Comparison of ENCODE assay signal across 18 cellular contexts in the genomic region with DNA sequence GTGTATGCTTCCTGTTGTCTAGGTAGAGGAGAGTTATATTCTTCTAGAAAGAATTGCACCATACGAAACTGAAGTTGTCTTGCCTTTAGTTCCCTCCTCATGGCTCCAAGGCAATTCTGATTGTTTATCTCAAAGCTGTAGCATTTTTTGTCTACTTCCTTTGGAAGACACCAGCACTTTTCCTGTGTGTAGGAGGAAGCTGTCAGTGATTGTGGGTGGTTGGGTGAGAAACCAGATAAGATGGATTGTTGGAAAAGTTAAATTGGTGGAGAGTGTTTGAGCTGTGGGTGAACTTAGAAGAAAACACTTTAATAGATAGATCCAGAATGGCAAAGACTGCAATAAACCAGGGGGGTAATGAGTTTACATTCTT. TPM values are rescaled to one million over a fixed set of nuclear protein-coding genes. Genes with fewer than 3 reads are reported as not detected.
DNase-seq lines count a peak whose midpoint lies in the region; ATAC-seq and TF ChIP-seq lines count a peak whose summit lies in the region.
"Had no signal": no experiment of that assay in that cellular context is flagged by ENCODE, and none has a peak within 500 bp of the region (broad histone marks: within the 10 kb centered on the region; RNA-seq: fewer than 3 reads in every experiment).

No MANE protein-coding gene starts in this region.

- H3K4me3 ChIP-seq in psoas muscle, result no peak overlapping the region

- intact Hi-C loops in activated T-helper 1 cell treated with anti-CD3 and anti-CD28 coated beads, Interleukin-12 subunit alpha, Interleukin-12 subunit beta, Interleukin-2, Interleukin-4 antibody, amounts not matched to agents 30 ng/mL and 10 ng/mL and 1 ng/mL, durations not matched to agents 14 hours and 24 hours and 36 hours (cut with micrococcal nuclease), result no loop called here
- intact Hi-C loops in psoas muscle (cut with DNase I), result no loop called here

- H3K27me3 ChIP-seq in psoas muscle (ENCODE audit: insufficient read depth in 3 of 3, low read length in 2 of 3), result no peaks in the 10 kb centered on the region
- H3K27me3 ChIP-seq: BE2C had no signal

- no peak for ATAC-seq in activated naive CD8-positive, alpha-beta T cell treated with anti-CD3 and anti-CD28 coated beads, Interleukin-2, amount 10 ng/mL, durations not matched to agents 7 days and 5 days (ENCODE audit: low read depth)
- no peak for ATAC-seq in activated naive CD8-positive, alpha-beta T cell treated with anti-CD3 and anti-CD28 coated beads, Interleukin-2, amount 50 U/mL, for 24 hours
- ATAC-seq in psoas muscle (no peak), HG02970 (IDR thresholded peaks at IDR 0.05; ENCODE audit: low FRiP score, unreplicated experiment) (no peak)

- POLR2A ChIA-PET in activated naive CD8-positive, alpha-beta T cell treated with anti-CD3 and anti-CD28 coated beads, Interleukin-2, amount 10 ng/mL, durations not matched to agents 7 days and 5 days (lab: Charles Lee), result no interaction called here

- DNase-seq in activated naive CD8-positive, alpha-beta T cell treated with anti-CD3 and anti-CD28 coated beads, Interleukin-2, amount 10 ng/mL, durations not matched to agents 7 days and 5 days, result no peak
- DNase-seq in activated naive CD8-positive, alpha-beta T cell treated with anti-CD3 and anti-CD28 coated beads, Interleukin-2, amount 50 U/mL, for 24 hours, result no peak
- no peak for DNase-seq in activated T-helper 1 cell treated with anti-CD3 and anti-CD28 coated beads, Interleukin-12 subunit alpha, Interleukin-12 subunit beta, Interleukin-2, Interleukin-4 antibody, amounts not matched to agents 30 ng/mL and 10 ng/mL and 1 ng/mL, durations not matched to agents 14 hours and 24 hours and 36 hours (ENCODE audit: low spot score)
- no peak for DNase-seq in mesothelial cell of epicardium (ENCODE audit: low spot score in 2 of 2, unreplicated experiment in 2 of 2)
- DNase-seq in psoas muscle, result no peak
- no peak for DNase-seq in type B pancreatic cell (ENCODE audit: extremely low spot score, unreplicated experiment)
- DNase-seq: BE2C, EL, GF-D8, IMR-90, NCI-H1417 treated with DMSO at 0.1 percent for 48 hours, NCI-H187, NCI-H446 treated with DMSO at 0.1 percent for 48 hours, NCI-H526 treated with DMSO at 0.1 percent for 48 hours, RPMI8226, SHP77 had no signal

- no peak overlapping the region for H3K4me3 Mint-ChIP-seq in activated naive CD8-positive, alpha-beta T cell treated with anti-CD3 and anti-CD28 coated beads, Interleukin-2, amount 10 ng/mL, durations not matched to agents 7 days and 5 days
- H3K4me3 Mint-ChIP-seq in activated naive CD8-positive, alpha-beta T cell treated with anti-CD3 and anti-CD28 coated beads, Interleukin-2, amount 50 U/mL, for 24 hours, result no peak overlapping the region
- H3K4me3 Mint-ChIP-seq in activated T-helper 1 cell treated with anti-CD3 and anti-CD28 coated beads, Interleukin-12 subunit alpha, Interleukin-12 subunit beta, Interleukin-2, Interleukin-4 antibody, amounts not matched to agents 30 ng/mL and 10 ng/mL and 1 ng/mL, durations not matched to agents 14 hours and 24 hours and 36 hours, result no peak overlapping the region
- no peak overlapping the region for H3K4me3 Mint-ChIP-seq in mesothelial cell of epicardium
- no peak overlapping the region for H3K4me3 Mint-ChIP-seq in type B pancreatic cell

- no peaks in the 10 kb centered on the region for H3K9me3 ChIP-seq in psoas muscle
- H3K9me3 ChIP-seq: BE2C had no signal

- H3K27me3 Mint-ChIP-seq in activated naive CD8-positive, alpha-beta T cell treated with anti-CD3 and anti-CD28 coated beads, Interleukin-2, amount 10 ng/mL, durations not matched to agents 7 days and 5 days, result no peaks in the 10 kb centered on the region
- H3K27me3 Mint-ChIP-seq in activated naive CD8-positive, alpha-beta T cell treated with anti-CD3 and anti-CD28 coated beads, Interleukin-2, amount 50 U/mL, for 24 hours, result peaks cover 3% of the 10 kb centered on the region
- H3K27me3 Mint-ChIP-seq in activated T-helper 1 cell treated with anti-CD3 and anti-CD28 coated beads, Interleukin-12 subunit alpha, Interleukin-12 subunit beta, Interleukin-2, Interleukin-4 antibody, amounts not matched to agents 30 ng/mL and 10 ng/mL and 1 ng/mL, durations not matched to agents 14 hours and 24 hours and 36 hours (ENCODE audit: insufficient read depth), result no peaks in the 10 kb centered on the region
- H3K27me3 Mint-ChIP-seq in mesothelial cell of epicardium (ENCODE audit: low read depth), result no peaks in the 10 kb centered on the region
- no peaks in the 10 kb centered on the region for H3K27me3 Mint-ChIP-seq in type B pancreatic cell

- H3K9me3 Mint-ChIP-seq in activated naive CD8-positive, alpha-beta T cell treated with anti-CD3 and anti-CD28 coated beads, Interleukin-2, amount 10 ng/mL, durations not matched to agents 7 days and 5 days, result peaks cover 3% of the 10 kb centered on the region
- no peaks in the 10 kb centered on the region for H3K9me3 Mint-ChIP-seq in activated naive CD8-positive, alpha-beta T cell treated with anti-CD3 and anti-CD28 coated beads, Interleukin-2, amount 50 U/mL, for 24 hours
- peaks cover 3% of the 10 kb centered on the region for H3K9me3 Mint-ChIP-seq in activated T-helper 1 cell treated with anti-CD3 and anti-CD28 coated beads, Interleukin-12 subunit alpha, Interleukin-12 subunit beta, Interleukin-2, Interleukin-4 antibody, amounts not matched to agents 30 ng/mL and 10 ng/mL and 1 ng/mL, durations not matched to agents 14 hours and 24 hours and 36 hours
- H3K9me3 Mint-ChIP-seq in mesothelial cell of epicardium (no peaks in the 10 kb centered on the region), type B pancreatic cell (no peaks in the 10 kb centered on the region)

- 73 to 80% (median 78%) methylated on average over 1 of the region's 1 CpG for WGBS in psoas muscle, 3 donors

- H3K27ac ChIP-seq in psoas muscle, result no peak overlapping the region
- H3K27ac ChIP-seq: KMS-11 had no signal

- TF ChIP-seq CTCF in mesothelial cell of epicardium (IDR thresholded peaks at IDR 0.05; ENCODE audit: unreplicated experiment), result no peak
- TF ChIP-seq CTCF in psoas muscle (IDR thresholded peaks at IDR 0.05), result no peak
- no peak for TF ChIP-seq CTCF in type B pancreatic cell (conservative IDR thresholded peaks at IDR 0.05)

- peaks cover 6% of the 10 kb centered on the region for H3K36me3 Mint-ChIP-seq in activated naive CD8-positive, alpha-beta T cell treated with anti-CD3 and anti-CD28 coated beads, Interleukin-2, amount 10 ng/mL, durations not matched to agents 7 days and 5 days
- no peaks in the 10 kb centered on the region for H3K36me3 Mint-ChIP-seq in activated naive CD8-positive, alpha-beta T cell treated with anti-CD3 and anti-CD28 coated beads, Interleukin-2, amount 50 U/mL, for 24 hours (ENCODE audit: low read depth)
- peaks cover 11% of the 10 kb centered on the region for H3K36me3 Mint-ChIP-seq in activated T-helper 1 cell treated with anti-CD3 and anti-CD28 coated beads, Interleukin-12 subunit alpha, Interleukin-12 subunit beta, Interleukin-2, Interleukin-4 antibody, amounts not matched to agents 30 ng/mL and 10 ng/mL and 1 ng/mL, durations not matched to agents 14 hours and 24 hours and 36 hours (ENCODE audit: low read depth)
- H3K36me3 Mint-ChIP-seq in mesothelial cell of epicardium (no peaks in the 10 kb centered on the region), type B pancreatic cell (no peaks in the 10 kb centered on the region)

- H3K36me3 ChIP-seq in psoas muscle (ENCODE audit: insufficient read depth in 1 of 2, low read depth in 1 of 2), result no peaks in the 10 kb centered on the region
- H3K36me3 ChIP-seq: BE2C had no signal

- peak overlapping the region; percentile 14 for H3K27ac Mint-ChIP-seq in activated naive CD8-positive, alpha-beta T cell treated with anti-CD3 and anti-CD28 coated beads, Interleukin-2, amount 10 ng/mL, durations not matched to agents 7 days and 5 days
- H3K27ac Mint-ChIP-seq in activated naive CD8-positive, alpha-beta T cell treated with anti-CD3 and anti-CD28 coated beads, Interleukin-2, amount 50 U/mL, for 24 hours, result no peak overlapping the region
- H3K27ac Mint-ChIP-seq in activated T-helper 1 cell treated with anti-CD3 and anti-CD28 coated beads, Interleukin-12 subunit alpha, Interleukin-12 subunit beta, Interleukin-2, Interleukin-4 antibody, amounts not matched to agents 30 ng/mL and 10 ng/mL and 1 ng/mL, durations not matched to agents 14 hours and 24 hours and 36 hours, result peak overlapping the region; percentile 24
- H3K27ac Mint-ChIP-seq in mesothelial cell of epicardium, result peak overlapping the region; percentile 39
- H3K27ac Mint-ChIP-seq in type B pancreatic cell, result no peak overlapping the region

- peaks cover 6% of the 10 kb centered on the region for H3K4me1 ChIP-seq in psoas muscle
- H3K4me1 ChIP-seq: BE2C had no signal

- peaks cover 33% of the 10 kb centered on the region for H3K4me1 Mint-ChIP-seq in activated naive CD8-positive, alpha-beta T cell treated with anti-CD3 and anti-CD28 coated beads, Interleukin-2, amount 10 ng/mL, durations not matched to agents 7 days and 5 days
- H3K4me1 Mint-ChIP-seq in activated naive CD8-positive, alpha-beta T cell treated with anti-CD3 and anti-CD28 coated beads, Interleukin-2, amount 50 U/mL, for 24 hours, result peaks cover 14% of the 10 kb centered on the region
- H3K4me1 Mint-ChIP-seq in activated T-helper 1 cell treated with anti-CD3 and anti-CD28 coated beads, Interleukin-12 subunit alpha, Interleukin-12 subunit beta, Interleukin-2, Interleukin-4 antibody, amounts not matched to agents 30 ng/mL and 10 ng/mL and 1 ng/mL, durations not matched to agents 14 hours and 24 hours and 36 hours (ENCODE audit: low read depth), result peaks cover 53% of the 10 kb centered on the region
- H3K4me1 Mint-ChIP-seq in mesothelial cell of epicardium (peaks cover 30% of the 10 kb centered on the region), type B pancreatic cell (ENCODE audit: unreplicated experiment) (peaks cover 5% of the 10 kb centered on the region)

RNA-seq across cellular contexts. Expression of a gene that starts 12.1 kb away (rescaled TPM):
- total RNA-seq in activated naive CD8-positive, alpha-beta T cell treated with anti-CD3 and anti-CD28 coated beads, Interleukin-2, amount 10 ng/mL, durations not matched to agents 7 days and 5 days, result 10 to 100 TPM; 35.5 to 37.2 TPM
- total RNA-seq in activated T-helper 1 cell treated with anti-CD3 and anti-CD28 coated beads, Interleukin-12 subunit alpha, Interleukin-12 subunit beta, Interleukin-2, Interleukin-4 antibody, amounts not matched to agents 30 ng/mL and 10 ng/mL and 1 ng/mL, durations not matched to agents 14 hours and 24 hours and 36 hours, result 42.3 and 44.8 TPM in 2 replicates
- total RNA-seq in mesothelial cell of epicardium (23.3 to 23.9 TPM (median 23.8 TPM) in 3 replicates), psoas muscle (10 to 100 TPM; 20.1 to 34.5 (median 21.8) TPM), type B pancreatic cell (ENCODE audit: low replicate concordance) (23.6 and 31.6 TPM in 2 replicates)
- polyA plus RNA-seq in psoas muscle, result 10 to 100 TPM in 2 of 3 donors, 1 to 10 TPM in 1; 7.4 to 21.7 (median 14.0) TPM

Comparison
In these comparisons a context has a peak if more than half of its experiments do, and no peak if none do; other contexts are left out.
1. H3K27ac Mint-ChIP-seq: peak in activated naive CD8-positive, alpha-beta T cell treated with anti-CD3 and anti-CD28 coated beads, Interleukin-2, amount 10 ng/mL, durations not matched to agents 7 days and 5 days (single experiment), activated T-helper 1 cell treated with anti-CD3 and anti-CD28 coated beads, Interleukin-12 subunit alpha, Interleukin-12 subunit beta, Interleukin-2, Interleukin-4 antibody, amounts not matched to agents 30 ng/mL and 10 ng/mL and 1 ng/mL, durations not matched to agents 14 hours and 24 hours and 36 hours (single experiment) and mesothelial cell of epicardium (single experiment); none in activated naive CD8-positive, alpha-beta T cell treated with anti-CD3 and anti-CD28 coated beads, Interleukin-2, amount 50 U/mL, for 24 hours (single experiment) and type B pancreatic cell (single experiment).